Comparison of ENCODE assay signal across 17 cellular contexts in genomic region chr14:93964820-93965286, GRCh38. TPM values are rescaled to one million over a fixed set of nuclear protein-coding genes. Genes with fewer than 3 reads are reported as not detected.
A peak's percentile ranks its signal among the peaks of the same experiment; 100 is the strongest.
DNase-seq lines count a peak whose midpoint lies in the region; ATAC-seq and TF ChIP-seq lines count a peak whose summit lies in the region.
"Had no signal": no experiment of that assay in that cellular context is flagged by ENCODE, and none has a peak within 500 bp of the region (broad histone marks: within the 10 kb centered on the region; RNA-seq: fewer than 3 reads in every experiment).

No MANE protein-coding gene starts in this region.

- peaks cover 12% of the 10 kb centered on the region for H3K9me3 Mint-ChIP-seq in activated CD4-positive, alpha-beta T cell treated with anti-CD3 and anti-CD28 coated beads, Interleukin-2, amount 10 ng/mL, durations not matched to agents 24 days and 14 days
- no peaks in the 10 kb centered on the region for H3K9me3 Mint-ChIP-seq in activated B cell treated with CpG ODN at 0.5 μM for 24 hours

- no peaks in the 10 kb centered on the region for H3K79me2 ChIP-seq in fibroblast of lung (ENCODE audit: control insufficient read depth, insufficient read depth, low read length)
- H3K79me2 ChIP-seq: hepatocyte had no signal

- peaks cover 37% of the 10 kb centered on the region for H3K36me3 Mint-ChIP-seq in activated CD4-positive, alpha-beta T cell treated with anti-CD3 and anti-CD28 coated beads, Interleukin-2, amount 10 ng/mL, durations not matched to agents 24 days and 14 days (ENCODE audit: low read depth)
- H3K36me3 Mint-ChIP-seq in activated B cell treated with CpG ODN at 0.5 μM for 24 hours (ENCODE audit: low read depth), result no peaks in the 10 kb centered on the region

- H3K27me3 ChIP-seq in fibroblast of lung (ENCODE audit: control insufficient read depth, insufficient read depth, low read length) (no peaks in the 10 kb centered on the region), stomach (no peaks in the 10 kb centered on the region)
- H3K27me3 ChIP-seq: hepatocyte had no signal

- no peak overlapping the region for H3K4me2 ChIP-seq in fibroblast of lung (ENCODE audit: extremely low read depth, insufficient read depth, low read length)
- H3K4me2 ChIP-seq: hepatocyte had no signal

- no peak overlapping the region for H2AFZ ChIP-seq in fibroblast of lung (ENCODE audit: low read length)
- H2AFZ ChIP-seq: hepatocyte had no signal

- DNase-seq in activated CD4-positive, alpha-beta T cell treated with anti-CD3 and anti-CD28 coated beads, Interleukin-2, amount 10 ng/mL, durations not matched to agents 24 days and 14 days, result no peak
- DNase-seq in activated CD4-positive, alpha-beta T cell treated with anti-CD3 and anti-CD28 coated beads for 1 hour, result no peak
- DNase-seq in activated B cell treated with CpG ODN at 0.5 μM for 24 hours (no peak), fibroblast of lung (ENCODE audit: low read depth in 2 of 2) (no peak), stomach (no peak), LoVo (ENCODE audit: low spot score) (no peak), caudate nucleus (lab: John Stamatoyannopoulos, UW) (no peak), RWPE1 (ENCODE audit: low spot score) (no peak)
- DNase-seq: activated effector memory CD4-positive, alpha-beta T cell treated with Interleukin-2 at 50 U/mL for 16 hours; NCI-H1694 treated with DMSO at 0.1 percent for 48 hours; NCI-H748 treated with DMSO at 0.1 percent for 48 hours; Right ventricle myocardium superior had no signal

- no peak for TF ChIP-seq POLR2A in stomach (IDR thresholded peaks at IDR 0.05)

- TF ChIP-seq CTCF in activated B cell treated with CpG ODN at 0.5 μM for 24 hours (IDR thresholded peaks at IDR 0.05), result no peak
- TF ChIP-seq CTCF in fibroblast of lung (conservative IDR thresholded peaks at IDR 0.05 in 1 of 2, IDR thresholded peaks at IDR 0.05 in 1 of 2; ENCODE audit: low read depth in 1 of 2, low read length in 2 of 2), result no peak
- no peak for TF ChIP-seq CTCF in stomach (IDR thresholded peaks at IDR 0.05)
- no peak for TF ChIP-seq CTCF in RWPE1 (conservative IDR thresholded peaks at IDR 0.05; ENCODE audit: low read depth)

- POLR2A ChIA-PET in activated B cell treated with CpG ODN at 0.5 μM for 24 hours (lab: Charles Lee), result interaction anchor here (0.8 to 1.5 kb wide), 3 partner anchors 9 to 22 kb away, joined by 3 read pairs; no protein-coding TSS in a partner anchor
- POLR2A ChIA-PET in RWPE1 (lab: Yijun Ruan, JAX; ENCODE audit: low non-redundant PET), result no interaction called here

- no peaks in the 10 kb centered on the region for H3K27me3 Mint-ChIP-seq in activated CD4-positive, alpha-beta T cell treated with anti-CD3 and anti-CD28 coated beads, Interleukin-2, amount 10 ng/mL, durations not matched to agents 24 days and 14 days
- H3K27me3 Mint-ChIP-seq in activated B cell treated with CpG ODN at 0.5 μM for 24 hours, result no peaks in the 10 kb centered on the region

- H3K36me3 ChIP-seq in fibroblast of lung (ENCODE audit: control insufficient read depth, insufficient read depth, low read length) (no peaks in the 10 kb centered on the region), stomach (no peaks in the 10 kb centered on the region)

- no peaks in the 10 kb centered on the region for H4K20me1 ChIP-seq in fibroblast of lung (ENCODE audit: control insufficient read depth, extremely low read depth, insufficient read depth, low read length)

- H3K4me3 Mint-ChIP-seq in activated CD4-positive, alpha-beta T cell treated with anti-CD3 and anti-CD28 coated beads, Interleukin-2, amount 10 ng/mL, durations not matched to agents 24 days and 14 days, result peak overlapping the region; percentile 2
- H3K4me3 Mint-ChIP-seq in activated B cell treated with CpG ODN at 0.5 μM for 24 hours, result no peak overlapping the region

- peaks cover 77% of the 10 kb centered on the region for H3K4me1 Mint-ChIP-seq in activated CD4-positive, alpha-beta T cell treated with anti-CD3 and anti-CD28 coated beads, Interleukin-2, amount 10 ng/mL, durations not matched to agents 24 days and 14 days
- H3K4me1 Mint-ChIP-seq in activated B cell treated with CpG ODN at 0.5 μM for 24 hours, result peaks cover 94% of the 10 kb centered on the region

- WGBS in stomach, 5 donors, result 90 to 97% (median 92%) methylated on average over 3 of the region's 3 CpGs

- CTCF ChIA-PET in activated B cell treated with CpG ODN at 0.5 μM for 24 hours (lab: Charles Lee) (interaction anchor here (1.4 to 12.0 kb wide), 2 partner anchors 13 to 26 kb away, joined by 5 to 126 read pairs; no protein-coding TSS in a partner anchor), RWPE1 (lab: Yijun Ruan, JAX) (interaction anchor here (1.8 kb wide), 1 partner anchor 25 kb away, joined by 6 read pairs; no protein-coding TSS in a partner anchor)

- H3K27ac ChIP-seq in fibroblast of lung (ENCODE audit: insufficient read depth, low read length), result peak overlapping the region; percentile 22
- peak overlapping the region in 3 of 5 donors; percentile 16 to 73 (median 44) for H3K27ac ChIP-seq in stomach
- no peak overlapping the region for H3K27ac ChIP-seq in caudate nucleus (ENCODE audit: low read depth, low read length)
- no peak overlapping the region for H3K27ac ChIP-seq in RWPE1
- H3K27ac ChIP-seq: hepatocyte, VCaP had no signal

- H3K4me3 ChIP-seq in fibroblast of lung (replicated peaks in 1 of 4; ENCODE audit: control extremely low read depth in 1 of 4, insufficient read depth in 1 of 4, low read depth in 3 of 4, low read length in 4 of 4), result no peak overlapping the region
- H3K4me3 ChIP-seq in stomach, result no peak overlapping the region
- H3K4me3 ChIP-seq: hepatocyte, K562 had no signal

- no peak for TF ChIP-seq EP300 in stomach (IDR thresholded peaks at IDR 0.05)

- intact Hi-C loops in activated CD4-positive, alpha-beta T cell treated with anti-CD3 and anti-CD28 coated beads, Interleukin-2, amount 10 ng/mL, durations not matched to agents 24 days and 14 days (cut with micrococcal nuclease), result loop anchor here (1.0 kb wide), 1 partner anchor 40 kb away; no protein-coding TSS in a partner anchor
- intact Hi-C loops in activated B cell treated with CpG ODN at 0.5 μM for 24 hours (cut with micrococcal nuclease) (loop anchor here (5.0 kb wide), 3 partner anchors 633 to 1552 kb away; partner anchors contain the start of genes BTBD7 and SYNE3), stomach (cut with DNase I; ENCODE audit: low total_unique reads) (no loop called here)

- peak overlapping the region; percentile 100 for H3K27ac Mint-ChIP-seq in activated CD4-positive, alpha-beta T cell treated with anti-CD3 and anti-CD28 coated beads, Interleukin-2, amount 10 ng/mL, durations not matched to agents 24 days and 14 days
- H3K27ac Mint-ChIP-seq in activated B cell treated with CpG ODN at 0.5 μM for 24 hours, result peak overlapping the region; percentile 1

- ATAC-seq in activated B cell treated with CpG ODN at 0.5 μM for 24 hours (ENCODE audit: low read depth), result no peak
- ATAC-seq: K562 had no signal

- H3K9ac ChIP-seq in fibroblast of lung (ENCODE audit: insufficient read depth, low read length), result no peak overlapping the region

- H3K9me3 ChIP-seq in fibroblast of lung (ENCODE audit: control insufficient read depth, insufficient read depth, low read depth, low read length) (no peaks in the 10 kb centered on the region), stomach (no peaks in the 10 kb centered on the region)

- H3K4me1 ChIP-seq in fibroblast of lung (ENCODE audit: control insufficient read depth, extremely low read depth, insufficient read depth, low read length) (peaks cover 8% of the 10 kb centered on the region), stomach (peaks cover 11 to 81% (median 39%) of the 10 kb centered on the region in 4 donors)

RNA-seq across cellular contexts. Expression of gene ASB2, which starts 11.5 kb away (rescaled TPM):
- total RNA-seq in activated CD4-positive, alpha-beta T cell treated with anti-CD3 and anti-CD28 coated beads, Interleukin-2, amount 10 ng/mL, durations not matched to agents 24 days and 14 days, result 21.1 and 21.6 TPM in 2 replicates
- total RNA-seq in activated B cell treated with CpG ODN at 0.5 μM for 24 hours (2.7 and 3.1 TPM in 2 replicates), fibroblast of lung (0.51 and 0.99 TPM in 2 replicates), stomach (100 to 1,000 TPM in 1 of 5 donors, 10 to 100 TPM in 3, 1 to 10 TPM in 1; 9.6 to 199 (median 34.8) TPM)
- polyA plus RNA-seq in fibroblast of lung (0.91 and 1.5 TPM in 2 replicates), stomach (10 to 100 TPM in 1 of 3 donors, 1 to 10 TPM in 2; 2.0 to 17.1 (median 2.2) TPM)
- polyA plus RNA-seq in fibroblast of lung (2012), result 0.31 and 0.50 TPM in 2 replicates
- not detected in 2 replicates for polyA minus RNA-seq in fibroblast of lung (ENCODE audit: low replicate concordance)
- total RNA-seq: K562 had no signal
- polyA plus RNA-seq: K562 had no signal

RNA-seq across cellular contexts. Expression of gene CCDC197, which starts 32.2 kb away (rescaled TPM):
- total RNA-seq in activated CD4-positive, alpha-beta T cell treated with anti-CD3 and anti-CD28 coated beads, Interleukin-2, amount 10 ng/mL, durations not matched to agents 24 days and 14 days, result not detected in 2 replicates
- total RNA-seq in activated B cell treated with CpG ODN at 0.5 μM for 24 hours, result not detected in 2 replicates
- not detected in 2 replicates for total RNA-seq in fibroblast of lung
- not detected in 2 replicates for polyA plus RNA-seq in fibroblast of lung
- polyA plus RNA-seq in fibroblast of lung (2012), result not detected in 2 replicates
- polyA minus RNA-seq in fibroblast of lung (ENCODE audit: low replicate concordance), result not detected in 2 replicates
- total RNA-seq in stomach, result not detected
- not detected for polyA plus RNA-seq in stomach
- total RNA-seq: hepatocyte, K562, lower leg skin had no signal
- polyA plus RNA-seq: hepatocyte, K562, thymus had no signal

RNA-seq across cellular contexts. Expression of gene FAM181A, which starts 37.7 kb away (rescaled TPM):
- not detected in 2 replicates for total RNA-seq in activated CD4-positive, alpha-beta T cell treated with anti-CD3 and anti-CD28 coated beads, Interleukin-2, amount 10 ng/mL, durations not matched to agents 24 days and 14 days
- not detected in 2 replicates for total RNA-seq in activated B cell treated with CpG ODN at 0.5 μM for 24 hours
- not detected in 2 replicates for total RNA-seq in fibroblast of lung
- polyA plus RNA-seq in fibroblast of lung, result not detected in 2 replicates
- not detected in 2 replicates for polyA plus RNA-seq in fibroblast of lung (2012)
- polyA minus RNA-seq in fibroblast of lung (ENCODE audit: low replicate concordance), result not detected in 2 replicates
- total RNA-seq in stomach, result not detected
- polyA plus RNA-seq in stomach, result not detected
- total RNA-seq: hepatocyte, K562, lower leg skin, Right ventricle myocardium superior had no signal
- polyA plus RNA-seq: hepatocyte, K562 had no signal

Comparison
In these comparisons a context has a peak if more than half of its experiments do, and no peak if none do; other contexts are left out.
1. H3K27ac ChIP-seq: peak in fibroblast of lung (single experiment) and stomach (3 of 5); none in caudate nucleus (single experiment) and RWPE1 (single experiment).